ENCODE assay signal across 18 cellular contexts in genomic region chr2:236355911-236356310, GRCh38.
"Had no signal": no experiment of that assay in that cellular context is flagged by ENCODE, and none has a peak within 500 bp of the region (broad histone marks: within the 10 kb centered on the region; RNA-seq: fewer than 3 reads in every experiment).

No MANE protein-coding gene starts in this region.

- H3K9me3 Mint-ChIP-seq: activated naive CD4-positive, alpha-beta T cell treated with anti-CD3 and anti-CD28 coated beads, Interleukin-2, amount 10 ng/mL, durations not matched to agents 7 days and 5 days; endodermal cell; natural killer cell; stimulated activated memory B cell treated with anti-CD40 and anti-IgM and Interleukin-4, amounts not matched to agents 10 μg/mL and 1 μg/mL and 100 μg/mL, for 72 hours; T-helper 2 cell treated with Interferon-gamma antibody and Interleukin-4, amounts not matched to agents 5 μg/mL and 100 μg/mL, for 36 hours; type B pancreatic cell had no signal

- H3K9me3 ChIP-seq: gastroesophageal sphincter, psoas muscle had no signal

- H3K36me3 ChIP-seq: gastroesophageal sphincter, WERI-Rb-1 had no signal

- H3K4me3 ChIP-seq: coronary artery, gastroesophageal sphincter, psoas muscle had no signal

- DNase-seq: activated CD4-positive, CD25-positive, alpha-beta regulatory T cell treated with anti-CD3 and anti-CD28 coated beads, Interleukin-2, amount 50 U/mL, for 72 hours; activated effector memory CD4-positive, alpha-beta T cell treated with anti-CD3 and anti-CD28 coated beads, Interleukin-2, amount 50 U/mL, for 16 hours; activated naive CD4-positive, alpha-beta T cell treated with anti-CD3 and anti-CD28 coated beads, Interleukin-2, amount 10 ng/mL, durations not matched to agents 7 days and 5 days; amygdala; cerebellar nuclear complex; endodermal cell; hypothalamus; midbrain; natural killer cell; psoas muscle; right cardiac atrium; stimulated activated CD4-positive, alpha-beta T cell treated with anti-CD3 and anti-CD28 coated beads, Interleukin-1b, Interleukin-23, amount 100 ng/mL, for 48 hours; WERI-Rb-1 had no signal

- H3K36me3 Mint-ChIP-seq: activated naive CD4-positive, alpha-beta T cell treated with anti-CD3 and anti-CD28 coated beads, Interleukin-2, amount 10 ng/mL, durations not matched to agents 7 days and 5 days; natural killer cell; stimulated activated memory B cell treated with anti-CD40 and anti-IgM and Interleukin-4, amounts not matched to agents 10 μg/mL and 1 μg/mL and 100 μg/mL, for 72 hours; type B pancreatic cell had no signal

- ATAC-seq: gastroesophageal sphincter; natural killer cell; psoas muscle; right cardiac atrium; stimulated activated memory B cell treated with anti-CD40 and anti-IgM and Interleukin-4, amounts not matched to agents 10 μg/mL and 1 μg/mL and 100 μg/mL, for 72 hours had no signal

- H3K27ac Mint-ChIP-seq: activated naive CD4-positive, alpha-beta T cell treated with anti-CD3 and anti-CD28 coated beads, Interleukin-2, amount 10 ng/mL, durations not matched to agents 7 days and 5 days; endodermal cell; natural killer cell; stimulated activated memory B cell treated with anti-CD40 and anti-IgM and Interleukin-4, amounts not matched to agents 10 μg/mL and 1 μg/mL and 100 μg/mL, for 72 hours; T-helper 2 cell treated with Interferon-gamma antibody and Interleukin-4, amounts not matched to agents 5 μg/mL and 100 μg/mL, for 36 hours had no signal

- H3K4me3 Mint-ChIP-seq: activated naive CD4-positive, alpha-beta T cell treated with anti-CD3 and anti-CD28 coated beads, Interleukin-2, amount 10 ng/mL, durations not matched to agents 7 days and 5 days; endodermal cell; natural killer cell; stimulated activated memory B cell treated with anti-CD40 and anti-IgM and Interleukin-4, amounts not matched to agents 10 μg/mL and 1 μg/mL and 100 μg/mL, for 72 hours; T-helper 2 cell treated with Interferon-gamma antibody and Interleukin-4, amounts not matched to agents 5 μg/mL and 100 μg/mL, for 36 hours; type B pancreatic cell had no signal

- H3K4me1 ChIP-seq: psoas muscle had no signal

- H3K27ac ChIP-seq: coronary artery, gastroesophageal sphincter, psoas muscle, WERI-Rb-1 had no signal
